8 cellular contexts compared by ENCODE assay signal in genomic region chr5:55534436-55535198, GRCh38. TPM values are rescaled to one million over a fixed set of nuclear protein-coding genes. Genes with fewer than 3 reads are reported as not detected.
A peak's percentile ranks its signal among the peaks of the same experiment; 100 is the strongest.
DNase-seq lines count a peak whose midpoint lies in the region; ATAC-seq, FAIRE-seq and TF ChIP-seq lines count a peak whose summit lies in the region.

TSS of gene PLPP1 (minus strand) at chr5:55534964. CDS start at chr5:55534629, 335 bp downstream.

- peak within 1 kb of the TSS; percentile 96 for H2AFZ ChIP-seq in osteoblast (ENCODE audit: low read length)

- H3K9me3 Mint-ChIP-seq in activated naive CD4-positive, alpha-beta T cell treated with anti-CD3 and anti-CD28 coated beads, Interleukin-2, amount 50 U/mL, for 72 hours, result no peaks in the 10 kb centered on the region

- no peaks in the 10 kb centered on the region for H3K27me3 ChIP-seq in osteoblast (ENCODE audit: insufficient read depth, low read length)
- no peaks in the 10 kb centered on the region for H3K27me3 ChIP-seq in testis

- WGBS in testis, 2 donors, result 0% methylated on average over 46 of the region's 91 CpGs; no CpG with 5 or more reads in 1 of the 2 donors

- TF ChIP-seq CTCF in osteoblast (IDR thresholded peaks at IDR 0.05; ENCODE audit: extremely low read depth, low read depth, low read length) (no peak), testis (IDR thresholded peaks at IDR 0.05) (no peak)

- FAIRE-seq in H54 (lab: Jason Lieb, UNC), result no peak

- TF ChIP-seq POLR2A in H54 (IDR thresholded peaks at IDR 0.05; ENCODE audit: low read depth, low read length) (peak; percentile 52; the same call in 1 of the 2 replicates), testis (IDR thresholded peaks at IDR 0.05) (peak; percentile 40)

- H4K20me1 ChIP-seq in osteoblast (ENCODE audit: insufficient read depth, low read length), result peaks cover 8% of the 10 kb centered on the region

- H3K4me3 ChIP-seq in osteoblast (ENCODE audit: insufficient read depth, low read length) (peak within 1 kb of the TSS; percentile 90), testis (peak within 1 kb of the TSS; percentile 72 to 91)

- H3K36me3 ChIP-seq in osteoblast (ENCODE audit: insufficient read depth, low read length), result no peaks in the 10 kb centered on the region
- no peaks in the 10 kb centered on the region for H3K36me3 ChIP-seq in testis (ENCODE audit: low read depth, missing control alignments)

- H3K9me3 ChIP-seq in osteoblast (ENCODE audit: low read depth, low read length), result no peaks in the 10 kb centered on the region
- no peaks in the 10 kb centered on the region for H3K9me3 ChIP-seq in testis

- peak within 1 kb of the TSS; percentile 72 for H3K27ac ChIP-seq in osteoblast (ENCODE audit: low read depth, low read length)
- peak within 1 kb of the TSS; percentile 86 to 93 for H3K27ac ChIP-seq in testis

- peak within 1 kb of the TSS; percentile 93 for H3K4me2 ChIP-seq in osteoblast (ENCODE audit: insufficient read depth, low read length)

- H3K4me1 ChIP-seq in osteoblast (ENCODE audit: insufficient read depth, low read length) (peaks cover 8% of the 10 kb centered on the region), testis (peaks cover 4% of the 10 kb centered on the region)

- H3K27ac Mint-ChIP-seq in activated naive CD4-positive, alpha-beta T cell treated with anti-CD3 and anti-CD28 coated beads, Interleukin-2, amount 50 U/mL, for 72 hours, result peak within 1 kb of the TSS; percentile 74 to 89

- peaks cover 34% of the 10 kb centered on the region for H3K79me2 ChIP-seq in osteoblast (ENCODE audit: insufficient read depth, low read length)

- intact Hi-C loops in testis (cut with DNase I; ENCODE audit: low total_unique reads), result no loop called here

- DNase-seq in GDM1 (lab: John Stamatoyannopoulos, UW) (peak; percentile 81), H54 (ENCODE audit: insufficient read length, low spot score) (peak; percentile 89), M059J (ENCODE audit: low read depth) (peak; percentile 86), SKM-1 (lab: John Stamatoyannopoulos, UW; ENCODE audit: unreplicated experiment) (peak; percentile 46), glomerular endothelial cell (ENCODE audit: extremely low read depth, low read depth, low spot score) (no peak), osteoblast (ENCODE audit: insufficient read length, low spot score, missing footprints) (peak; percentile 98), testis (peak; percentile 93)
- peak; percentile 80 to 92 for DNase-seq in activated naive CD4-positive, alpha-beta T cell treated with anti-CD3 and anti-CD28 coated beads, Interleukin-2, amount 50 U/mL, for 72 hours (ENCODE audit: low spot score in 2 of 2)

- ATAC-seq in activated naive CD4-positive, alpha-beta T cell treated with anti-CD3 and anti-CD28 coated beads, Interleukin-2, amount 50 U/mL, for 72 hours, result peak; percentile 87 to 91

- peaks cover 0 to 5% of the 10 kb centered on the region in 2 donors for H3K36me3 Mint-ChIP-seq in activated naive CD4-positive, alpha-beta T cell treated with anti-CD3 and anti-CD28 coated beads, Interleukin-2, amount 50 U/mL, for 72 hours

RNA-seq across cellular contexts. Expression of gene PLPP1, which starts in this region (rescaled TPM):
- total RNA-seq in M059J (2014; rRNA removed; shearing (Covaris generic)), result 68.1 and 90.6 TPM in 2 replicates
- 10 to 100 TPM; 10.8 to 12.5 TPM for total RNA-seq in activated naive CD4-positive, alpha-beta T cell treated with anti-CD3 and anti-CD28 coated beads, Interleukin-2, amount 50 U/mL, for 72 hours
- total RNA-seq in glomerular endothelial cell (33.6 and 36.5 TPM in 2 replicates), osteoblast (53.0 and 69.8 TPM in 2 replicates), testis (100 to 1,000 TPM in 1 of 2 donors, 10 to 100 TPM in 1; 64.7 to 111 TPM)
- 66.7 TPM for polyA plus RNA-seq in testis (ENCODE audit: insufficient read depth, low read depth, low replicate concordance)
